In the genomic region with DNA sequence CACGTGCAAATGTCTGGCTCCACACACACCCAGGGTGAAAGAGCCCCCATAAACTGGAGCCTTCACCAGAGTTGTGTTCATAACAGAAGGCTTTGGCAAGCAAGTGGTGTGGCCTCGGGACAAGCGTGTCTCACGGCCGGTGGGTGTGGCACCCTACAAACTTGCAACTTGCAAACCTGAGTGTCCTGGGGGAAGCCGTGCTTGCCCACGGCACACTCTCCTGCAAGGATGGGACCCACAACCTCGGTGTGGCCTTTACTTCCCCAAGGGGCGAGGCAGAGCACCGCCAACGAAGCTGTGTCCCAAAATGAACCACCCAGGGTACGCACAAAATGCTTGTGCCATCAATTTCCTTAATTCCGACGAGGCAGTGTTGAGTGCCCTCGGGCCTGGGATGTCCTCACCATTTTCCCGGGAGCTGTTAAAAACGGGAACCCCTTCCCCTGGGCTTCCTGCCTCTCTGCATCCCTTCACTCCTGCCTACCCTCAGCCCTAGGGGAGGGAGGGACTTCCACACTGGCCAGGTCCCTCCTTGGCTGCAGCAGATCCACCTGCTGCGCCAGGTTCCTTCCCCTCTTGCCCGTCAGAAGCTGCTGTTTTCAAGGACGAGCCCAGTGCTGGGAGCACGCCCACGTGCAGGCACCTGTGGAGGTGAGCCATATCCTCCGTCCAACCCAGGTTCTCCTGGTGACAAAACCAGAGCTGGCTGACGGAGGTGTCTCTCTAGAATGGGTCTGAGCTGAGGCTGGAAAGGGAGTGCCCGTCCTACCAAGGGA, we compare ENCODE assay signal across 38 cellular contexts.
"Had no signal": no experiment of that assay in that cellular context is flagged by ENCODE, and none has a peak within 500 bp of the region (broad histone marks: within the 10 kb centered on the region; RNA-seq: fewer than 3 reads in every experiment).

No MANE protein-coding gene starts in this region.

- H3K27ac ChIP-seq: body of pancreas, breast epithelium, cardiac muscle cell, coronary artery, dorsolateral prefrontal cortex, esophagus muscularis mucosa, foreskin keratinocyte, gastrocnemius medialis, heart left ventricle, WERI-Rb-1 had no signal

- H3K4me3 Mint-ChIP-seq: activated CD4-positive, alpha-beta memory T cell treated with anti-CD3 and anti-CD28 coated beads, Interleukin-2, amount 10 ng/mL, durations not matched to agents 7 days and 5 days; activated CD4-positive, alpha-beta T cell treated with anti-CD3 and anti-CD28 coated beads for 36 hours; activated CD4-positive, alpha-beta T cell treated with anti-CD3 and anti-CD28 coated beads, Interleukin-2, amount 10 ng/mL, durations not matched to agents 24 days and 14 days; activated naive CD8-positive, alpha-beta T cell; activated T-cell treated with anti-CD3 and anti-CD28 coated beads, Interleukin-2, amount 50 U/mL, for 4 hours; activated T-helper 17 cell treated with anti-CD3 and anti-CD28 coated beads, Interleukin-2, amount 50 U/mL, for 72 hours; dendritic cell treated with granulocyte-macrophage colony-stimulating factor and Interleukin-4, amounts not matched to agents 40 ng/mL and 50 ng/mL, for 4 days; endodermal cell; T-helper 17 cell; T-helper 2 cell treated with Interferon-gamma antibody and Interleukin-4, amounts not matched to agents 5 μg/mL and 100 μg/mL, for 36 hours had no signal

- H3K9me3 Mint-ChIP-seq: activated CD4-positive, alpha-beta memory T cell treated with anti-CD3 and anti-CD28 coated beads, Interleukin-2, amount 10 ng/mL, durations not matched to agents 7 days and 5 days; activated T-cell treated with anti-CD3 and anti-CD28 coated beads, Interleukin-2, amount 50 U/mL, for 4 hours; T-helper 2 cell treated with Interferon-gamma antibody and Interleukin-4, amounts not matched to agents 5 μg/mL and 100 μg/mL, for 36 hours had no signal

- H3K4me1 Mint-ChIP-seq: activated CD4-positive, alpha-beta memory T cell treated with anti-CD3 and anti-CD28 coated beads, Interleukin-2, amount 10 ng/mL, durations not matched to agents 7 days and 5 days; activated CD4-positive, alpha-beta T cell treated with anti-CD3 and anti-CD28 coated beads for 36 hours; activated CD4-positive, alpha-beta T cell treated with anti-CD3 and anti-CD28 coated beads, Interleukin-2, amount 10 ng/mL, durations not matched to agents 24 days and 14 days; activated T-helper 17 cell treated with anti-CD3 and anti-CD28 coated beads, Interleukin-2, amount 50 U/mL, for 72 hours; endodermal cell; T-helper 17 cell had no signal

- H3K27ac Mint-ChIP-seq: activated CD4-positive, alpha-beta memory T cell treated with anti-CD3 and anti-CD28 coated beads, Interleukin-2, amount 10 ng/mL, durations not matched to agents 7 days and 5 days; activated CD4-positive, alpha-beta T cell treated with anti-CD3 and anti-CD28 coated beads for 36 hours; activated CD4-positive, alpha-beta T cell treated with anti-CD3 and anti-CD28 coated beads, Interleukin-2, amount 10 ng/mL, durations not matched to agents 24 days and 14 days; activated naive CD8-positive, alpha-beta T cell; activated T-helper 17 cell treated with anti-CD3 and anti-CD28 coated beads, Interleukin-2, amount 50 U/mL, for 72 hours; dendritic cell treated with granulocyte-macrophage colony-stimulating factor and Interleukin-4, amounts not matched to agents 40 ng/mL and 50 ng/mL, for 4 days; endodermal cell; T-helper 17 cell; T-helper 2 cell treated with Interferon-gamma antibody and Interleukin-4, amounts not matched to agents 5 μg/mL and 100 μg/mL, for 36 hours had no signal

- H3K9me3 ChIP-seq: body of pancreas, gastrocnemius medialis had no signal

- H3K27me3 Mint-ChIP-seq: activated CD4-positive, alpha-beta memory T cell treated with anti-CD3 and anti-CD28 coated beads, Interleukin-2, amount 10 ng/mL, durations not matched to agents 7 days and 5 days; activated CD4-positive, alpha-beta T cell treated with anti-CD3 and anti-CD28 coated beads for 36 hours; activated CD4-positive, alpha-beta T cell treated with anti-CD3 and anti-CD28 coated beads, Interleukin-2, amount 10 ng/mL, durations not matched to agents 24 days and 14 days; activated naive CD8-positive, alpha-beta T cell; activated T-helper 17 cell treated with anti-CD3 and anti-CD28 coated beads, Interleukin-2, amount 50 U/mL, for 72 hours; dendritic cell treated with granulocyte-macrophage colony-stimulating factor and Interleukin-4, amounts not matched to agents 40 ng/mL and 50 ng/mL, for 4 days; T-helper 17 cell had no signal

- DNase-seq: activated CD4-positive, alpha-beta memory T cell treated with anti-CD3 and anti-CD28 coated beads, Interleukin-2, amount 10 ng/mL, durations not matched to agents 7 days and 5 days; activated CD4-positive, alpha-beta T cell treated with anti-CD3 and anti-CD28 coated beads for 36 hours; activated CD4-positive, alpha-beta T cell treated with anti-CD3 and anti-CD28 coated beads, Interleukin-2, amount 10 ng/mL, durations not matched to agents 24 days and 14 days; activated CD4-positive, alpha-beta T cell treated with anti-CD3 and anti-CD28 coated beads, Interleukin-2, amount 50 U/mL, for 4 hours; activated CD4-positive, CD25-positive, alpha-beta regulatory T cell; activated CD4-positive, CD25-positive, alpha-beta regulatory T cell treated with anti-CD3 and anti-CD28 coated beads, Interleukin-2, amount 50 U/mL, for 72 hours; activated CD8-positive, alpha-beta memory T cell treated with anti-CD3 and anti-CD28 coated beads, Interleukin-2, amount 50 U/mL, for 48 hours; activated effector memory CD4-positive, alpha-beta T cell treated with Interleukin-2 at 50 U/mL for 16 hours; activated gamma-delta T cell treated with Interleukin-2 at 50 U/mL for 16 hours; activated naive CD4-positive, alpha-beta T cell treated with anti-CD3 and anti-CD28 coated beads, Interleukin-2, amount 50 U/mL, for 16 hours; activated naive CD4-positive, alpha-beta T cell treated with Interleukin-2 at 50 U/mL for 16 hours; activated T-cell treated with anti-CD3 and anti-CD28 coated beads for 4 hours; activated T-cell treated with anti-CD3 and anti-CD28 coated beads, Interleukin-2, amount 50 U/mL, for 4 hours; amniotic stem cell; anterior cingulate cortex; body of pancreas; central memory CD4-positive, alpha-beta T cell; cerebellar nuclear complex; dorsolateral prefrontal cortex; effector memory CD4-positive, alpha-beta T cell; endodermal cell; erythroblast; foreskin keratinocyte; gastrocnemius medialis; glutamatergic neuron; T-helper 1 cell; T-helper 17 cell; T1000; WERI-Rb-1 had no signal

- H3K36me3 ChIP-seq: breast epithelium, cardiac muscle cell had no signal

- H3K4me3 ChIP-seq: body of pancreas, breast epithelium, cardiac muscle cell, coronary artery, dorsolateral prefrontal cortex, esophagus muscularis mucosa, gastrocnemius medialis, heart left ventricle had no signal

- H3K27me3 ChIP-seq: body of pancreas, breast epithelium, cardiac muscle cell, dorsolateral prefrontal cortex, esophagus muscularis mucosa, foreskin keratinocyte, gastrocnemius medialis, heart left ventricle had no signal

- ATAC-seq: activated CD4-positive, alpha-beta T cell treated with anti-CD3 and anti-CD28 coated beads for 36 hours; activated T-cell treated with anti-CD3 and anti-CD28 coated beads, Interleukin-2, amount 50 U/mL, for 4 hours; activated T-helper 17 cell treated with anti-CD3 and anti-CD28 coated beads, Interleukin-2, amount 50 U/mL, for 72 hours; body of pancreas; foreskin keratinocyte; gastrocnemius medialis; heart left ventricle; T-helper 17 cell had no signal

- H3K4me1 ChIP-seq: body of pancreas, breast epithelium, esophagus muscularis mucosa, foreskin keratinocyte, gastrocnemius medialis had no signal
